In the genomic region with DNA sequence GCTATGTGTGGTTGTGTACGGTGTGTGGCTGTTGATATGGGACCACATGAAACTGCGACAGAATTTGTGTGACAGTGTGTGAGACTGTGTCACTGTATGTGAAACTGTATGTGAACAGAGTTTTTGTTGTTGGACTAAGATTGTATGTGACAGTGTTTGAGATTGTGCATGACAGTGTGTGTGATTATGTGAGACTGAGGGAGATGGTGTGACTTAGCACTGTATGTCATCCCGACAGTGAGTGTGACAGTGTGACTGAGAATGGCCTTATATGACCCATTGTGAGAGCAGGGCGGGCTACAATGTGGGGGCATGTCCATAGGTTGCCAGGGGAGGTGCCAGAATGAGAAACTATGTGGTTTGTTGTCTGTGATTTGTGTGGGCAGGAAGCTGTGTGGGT, we compare ENCODE assay signal across 8 cellular contexts. TPM values are rescaled to one million over a fixed set of nuclear protein-coding genes. Genes with fewer than 3 reads are reported as not detected.
DNase-seq lines count a peak whose midpoint lies in the region; ATAC-seq and TF ChIP-seq lines count a peak whose summit lies in the region.

No MANE protein-coding gene starts in this region.

- WGBS in heart left ventricle, 4 donors = 95 to 99% (median 96%) methylated on average over 4 of the region's 4 CpGs

- intact Hi-C loops in heart left ventricle (cut with DNase I) = loop anchor here in 4 of 10 donors (1.0 to 10.0 kb wide), 4 partner anchors 70 to 160 kb away; a partner anchor contains a TSS

- DNase-seq in heart left ventricle = no peak
- DNase-seq in right atrium auricular region (ENCODE audit: low spot score) = no peak
- peak; percentile 14 for DNase-seq in activated naive CD4-positive, alpha-beta T cell treated with anti-CD3 and anti-CD28 coated beads, Interleukin-2, amount 50 U/mL, for 16 hours
- DNase-seq in kidney epithelial cell (ENCODE audit: low read depth) = no peak
- DNase-seq in thoracic aorta (ENCODE audit: low spot score) = no peak
- DNase-seq in EL = no peak

- H3K36me3 ChIP-seq in heart left ventricle (peaks cover 0 to 36% (median 34%) of the 10 kb centered on the region in 9 donors), right atrium auricular region (peaks cover 34% of the 10 kb centered on the region), kidney epithelial cell (ENCODE audit: control insufficient read depth, insufficient read depth, low read length) (peaks cover 2% of the 10 kb centered on the region), thoracic aorta (peaks cover 27% of the 10 kb centered on the region)

- H3K27ac ChIP-seq in heart left ventricle = no peak overlapping the region
- H3K27ac ChIP-seq in right atrium auricular region = no peak overlapping the region
- no peak overlapping the region for H3K27ac ChIP-seq in thoracic aorta

- TF ChIP-seq CTCF in heart left ventricle (IDR thresholded peaks at IDR 0.05) = no peak
- no peak for TF ChIP-seq CTCF in right atrium auricular region (IDR thresholded peaks at IDR 0.05)
- no peak for TF ChIP-seq CTCF in kidney epithelial cell (IDR thresholded peaks at IDR 0.05; ENCODE audit: insufficient read depth, low read length, poor library complexity, severe bottlenecking)
- no peak for TF ChIP-seq CTCF in thoracic aorta (IDR thresholded peaks at IDR 0.05)

- TF ChIP-seq POLR2A in heart left ventricle (IDR thresholded peaks at IDR 0.05) = no peak

- ATAC-seq in heart left ventricle (no peak), thoracic aorta (ENCODE audit: insufficient number of reproducible peaks, low FRiP score, low read depth) (no peak), GM18870 (IDR thresholded peaks at IDR 0.05; ENCODE audit: unreplicated experiment) (no peak), HG03159 (IDR thresholded peaks at IDR 0.05; ENCODE audit: unreplicated experiment) (no peak)

- H3K4me1 ChIP-seq in heart left ventricle = peaks cover 0 to 19% (median 14%) of the 10 kb centered on the region in 12 donors
- H3K4me1 ChIP-seq in right atrium auricular region = peaks cover 0 to 17% of the 10 kb centered on the region in 2 donors
- H3K4me1 ChIP-seq in thoracic aorta (ENCODE audit: control insufficient read depth in 1 of 2, low read depth in 2 of 2) = peaks cover 6 to 17% of the 10 kb centered on the region in 2 donors

- H3K4me3 ChIP-seq in heart left ventricle (peak overlapping the region in 8 of 12 donors; percentile 69 to 91 (median 74)), right atrium auricular region (peak overlapping the region in 1 of 2 donors; percentile 79), kidney epithelial cell (ENCODE audit: low read depth, low read length) (peak overlapping the region; percentile 81), thoracic aorta (peak overlapping the region; percentile 76)

- H3K9me3 ChIP-seq in heart left ventricle (peaks cover 0 to 72% (median 42%) of the 10 kb centered on the region in 12 donors), right atrium auricular region (peaks cover 0 to 45% of the 10 kb centered on the region in 2 donors), thoracic aorta (peaks cover 23% of the 10 kb centered on the region)

- no peaks in the 10 kb centered on the region for H3K27me3 ChIP-seq in heart left ventricle
- no peaks in the 10 kb centered on the region for H3K27me3 ChIP-seq in right atrium auricular region
- H3K27me3 ChIP-seq in kidney epithelial cell (ENCODE audit: control insufficient read depth, insufficient read depth, low read length) = no peaks in the 10 kb centered on the region
- no peaks in the 10 kb centered on the region for H3K27me3 ChIP-seq in thoracic aorta (replicated peaks; ENCODE audit: insufficient read depth)

RNA-seq across cellular contexts. Expression of a gene that starts 0.9 kb away (rescaled TPM):
- 1 to 10 TPM; 4.1 to 7.9 (median 5.4) TPM for total RNA-seq in heart left ventricle
- polyA plus RNA-seq in heart left ventricle = 1 to 10 TPM; 3.3 to 4.9 TPM
- 1 to 10 TPM; 2.3 to 6.4 TPM for total RNA-seq in right atrium auricular region
- 2.9 and 3.6 TPM in 2 replicates for total RNA-seq in kidney epithelial cell
- 10 to 100 TPM in 1 of 2 donors, 1 to 10 TPM in 1; 4.2 to 20.9 TPM for total RNA-seq in thoracic aorta

RNA-seq across cellular contexts. Expression of a gene that starts 11.7 kb away (rescaled TPM):
- total RNA-seq in heart left ventricle (1 to 10 TPM; 3.5 to 6.2 (median 4.7) TPM), right atrium auricular region (1 to 10 TPM; 3.9 to 6.2 TPM), kidney epithelial cell (1.1 and 5.1 TPM in 2 replicates), thoracic aorta (1 to 10 TPM; 2.1 to 2.6 TPM)
- 1 to 10 TPM; 6.3 to 7.2 TPM for polyA plus RNA-seq in heart left ventricle
